In genomic region chr10:23885853-23886252, GRCh38 we compare ENCODE assay signal across 21 cellular contexts.
"Had no signal": no experiment of that assay in that cellular context is flagged by ENCODE, and none has a peak within 500 bp of the region (broad histone marks: within the 10 kb centered on the region; RNA-seq: fewer than 3 reads in every experiment).

No MANE protein-coding gene starts in this region.

- H3K36me3 ChIP-seq: lower lobe of right lung, prostate gland, right atrium auricular region, sigmoid colon, stomach, tibial artery had no signal

- H3K4me1 Mint-ChIP-seq: naive thymus-derived CD8-positive, alpha-beta T cell; neural crest cell; stimulated activated effector memory CD8-positive, alpha-beta T cell treated with anti-CD3 and anti-CD28 coated beads, Interleukin-12 subunit alpha, Interleukin-12 subunit beta, amount 100 ng/mL, for 72 hours had no signal

- H3K9me3 ChIP-seq: lower lobe of right lung, prostate gland, right atrium auricular region, sigmoid colon, stomach, testis, tibial artery had no signal

- H3K4me3 Mint-ChIP-seq: naive thymus-derived CD8-positive, alpha-beta T cell; neural crest cell; stimulated activated effector memory CD8-positive, alpha-beta T cell treated with anti-CD3 and anti-CD28 coated beads, Interleukin-12 subunit alpha, Interleukin-12 subunit beta, amount 100 ng/mL, for 72 hours; type B pancreatic cell had no signal

- ATAC-seq: left colon; left ventricle myocardium superior; lower lobe of right lung; naive thymus-derived CD8-positive, alpha-beta T cell; stimulated activated effector memory CD8-positive, alpha-beta T cell treated with anti-CD3 and anti-CD28 coated beads, Interleukin-12 subunit alpha, Interleukin-12 subunit beta, amount 100 ng/mL, for 72 hours had no signal

- H3K27ac ChIP-seq: dorsolateral prefrontal cortex, lower lobe of right lung, prostate gland, right atrium auricular region, sigmoid colon, stomach, testis, tibial artery had no signal

- H3K4me3 ChIP-seq: dorsolateral prefrontal cortex, lower lobe of right lung, prostate gland, right atrium auricular region, sigmoid colon, stomach, testis, tibial artery had no signal

- H3K27me3 ChIP-seq: dorsolateral prefrontal cortex, right atrium auricular region, sigmoid colon, stomach, testis, tibial artery had no signal

- DNase-seq: cerebellar nuclear complex; cortex of kidney; dorsolateral prefrontal cortex; effector CD4-positive, alpha-beta T cell; left colon; left ventricle myocardium superior; lower lobe of right lung; naive thymus-derived CD8-positive, alpha-beta T cell; nucleus accumbens; sigmoid colon; stimulated activated CD4-positive, alpha-beta T cell treated with anti-CD3 and anti-CD28 coated beads, Interleukin-2, amount 100 ng/mL, for 24 hours; stimulated activated CD4-positive, alpha-beta T cell treated with anti-CD3 and anti-CD28 coated beads, Interleukin-4, amount 100 ng/mL, for 24 hours; stimulated activated naive CD4-positive, alpha-beta T cell treated with Interleukin-2 at 50 U/mL for 16 hours; stomach; tibial artery had no signal

- H3K4me1 ChIP-seq: lower lobe of right lung, prostate gland, right atrium auricular region, sigmoid colon, stomach, testis, tibial artery had no signal

- H3K27ac Mint-ChIP-seq: naive thymus-derived CD8-positive, alpha-beta T cell; stimulated activated effector memory CD8-positive, alpha-beta T cell treated with anti-CD3 and anti-CD28 coated beads, Interleukin-12 subunit alpha, Interleukin-12 subunit beta, amount 100 ng/mL, for 72 hours; type B pancreatic cell had no signal

- H3K27me3 Mint-ChIP-seq: naive thymus-derived CD8-positive, alpha-beta T cell had no signal

- H3K9me3 Mint-ChIP-seq: neural crest cell, type B pancreatic cell had no signal

- H3K36me3 Mint-ChIP-seq: naive thymus-derived CD8-positive, alpha-beta T cell; stimulated activated effector memory CD8-positive, alpha-beta T cell treated with anti-CD3 and anti-CD28 coated beads, Interleukin-12 subunit alpha, Interleukin-12 subunit beta, amount 100 ng/mL, for 72 hours; type B pancreatic cell had no signal
